ENCODE assay signal across 8 cellular contexts in genomic region chr1:20662110-20662475, GRCh38. TPM values are rescaled to one million over a fixed set of nuclear protein-coding genes. Genes with fewer than 3 reads are reported as not detected.
DNase-seq lines count a peak whose midpoint lies in the region; ATAC-seq and TF ChIP-seq lines count a peak whose summit lies in the region.

No MANE protein-coding gene starts in this region.

- peaks cover 18% of the 10 kb centered on the region for H3K36me3 Mint-ChIP-seq in activated T-cell treated with anti-CD3 and anti-CD28 coated beads, Interleukin-2, amount 50 U/mL, for 4 hours (ENCODE audit: insufficient read depth)

- H3K27me3 ChIP-seq in adrenal gland (no peaks in the 10 kb centered on the region), right lobe of liver (no peaks in the 10 kb centered on the region), transverse colon (no peaks in the 10 kb centered on the region)

- intact Hi-C loops in adrenal gland (cut with DNase I) = no loop called here
- intact Hi-C loops in right lobe of liver (cut with DNase I) = no loop called here
- intact Hi-C loops in transverse colon (cut with DNase I; ENCODE audit: low total_unique reads) = no loop called here

- H3K36me3 ChIP-seq in adrenal gland (replicated peaks in 1 of 2) (peaks cover 0 to 12% of the 10 kb centered on the region in 2 donors), right lobe of liver (peaks cover 0 to 7% (median 2%) of the 10 kb centered on the region in 4 donors), transverse colon (peaks cover 0 to 7% (median 0%) of the 10 kb centered on the region in 4 donors)

- H3K4me3 ChIP-seq in adrenal gland (peak overlapping the region in 2 of 4 donors; percentile 88 to 99), right lobe of liver (peak overlapping the region; percentile 80 to 99 (median 97)), transverse colon (peak overlapping the region in 3 of 4 donors; percentile 75 to 99 (median 95))

- in situ Hi-C loops in transverse colon (cut with MboI; ENCODE audit: low pct_ligation_motif_present in 1 of 4, low pct_unique_long_range_greater_than_20kb in 1 of 4, low sequenced_read_pairs in 3 of 4) = no loop called here

- TF ChIP-seq POLR2A in adrenal gland (IDR thresholded peaks at IDR 0.05) (no peak), right lobe of liver (IDR thresholded peaks at IDR 0.05) (no peak), transverse colon (IDR thresholded peaks at IDR 0.05) (no peak)

- H3K9me3 ChIP-seq in adrenal gland (replicated peaks in 1 of 3) = no peaks in the 10 kb centered on the region
- H3K9me3 ChIP-seq in right lobe of liver = no peaks in the 10 kb centered on the region
- no peaks in the 10 kb centered on the region for H3K9me3 ChIP-seq in transverse colon

- no peak for TF ChIP-seq CTCF in adrenal gland (IDR thresholded peaks at IDR 0.05)
- TF ChIP-seq CTCF in right lobe of liver (IDR thresholded peaks at IDR 0.05) = no peak
- TF ChIP-seq CTCF in transverse colon (IDR thresholded peaks at IDR 0.05) = no peak

- 53 to 87% (median 56%) methylated on average over 4 to 7 of the region's 7 CpGs for WGBS in adrenal gland, 4 donors
- WGBS in right lobe of liver (ENCODE audit: insufficient coverage, low coverage, low lambda C conversion rate, missing lambda C conversion rate) = 0% methylated on average over 1 of the region's 7 CpGs
- WGBS in transverse colon (ENCODE audit: low coverage in 1 of 2), 2 donors = 0 to 70% methylated on average over 2 to 7 of the region's 7 CpGs

- H3K4me1 Mint-ChIP-seq in activated T-cell treated with anti-CD3 and anti-CD28 coated beads, Interleukin-2, amount 50 U/mL, for 4 hours (ENCODE audit: low read depth) = peaks cover 48% of the 10 kb centered on the region

- H3K27ac ChIP-seq in adrenal gland = peak overlapping the region in 4 of 5 donors; percentile 63 to 87 (median 78)
- peak overlapping the region; percentile 45 to 50 (median 49) for H3K27ac ChIP-seq in right lobe of liver
- peak overlapping the region; percentile 82 to 91 (median 84) for H3K27ac ChIP-seq in transverse colon

- no peak for DNase-seq in activated T-cell treated with anti-CD3 and anti-CD28 coated beads, Interleukin-2, amount 50 U/mL, for 4 hours
- no peak for DNase-seq in activated T-cell treated with anti-CD3 and anti-CD28 coated beads, Interleukin-2, amount 50 U/mL, for 1 hour
- DNase-seq in adrenal gland (no peak), right lobe of liver (no peak), transverse colon (no peak), NCI-H2081 (lab: John Stamatoyannopoulos, UW) (no peak), HuH-7.5 (ENCODE audit: low spot score) (no peak)
- DNase-seq in stimulated activated CD4-positive, alpha-beta T cell treated with anti-CD3 and anti-CD28 coated beads, Interleukin-4, amount 100 ng/mL, for 1 hour = no peak

- H3K4me1 ChIP-seq in adrenal gland (replicated peaks in 1 of 2) (peaks cover 4 to 35% of the 10 kb centered on the region in 2 donors), right lobe of liver (peaks cover 0 to 20% (median 9%) of the 10 kb centered on the region in 4 donors), transverse colon (peaks cover 11 to 22% (median 19%) of the 10 kb centered on the region in 4 donors)

- no peaks in the 10 kb centered on the region for H3K27me3 Mint-ChIP-seq in activated T-cell treated with anti-CD3 and anti-CD28 coated beads, Interleukin-2, amount 50 U/mL, for 4 hours (ENCODE audit: low read depth)

- H3K4me3 Mint-ChIP-seq in activated T-cell treated with anti-CD3 and anti-CD28 coated beads, Interleukin-2, amount 50 U/mL, for 4 hours = peak overlapping the region; percentile 100

- H3K9me3 Mint-ChIP-seq in activated T-cell treated with anti-CD3 and anti-CD28 coated beads, Interleukin-2, amount 50 U/mL, for 4 hours = no peaks in the 10 kb centered on the region

- ATAC-seq in activated T-cell treated with anti-CD3 and anti-CD28 coated beads, Interleukin-2, amount 50 U/mL, for 4 hours = no peak
- no peak for ATAC-seq in right lobe of liver

- no peak for TF ChIP-seq EP300 in transverse colon (IDR thresholded peaks at IDR 0.05; ENCODE audit: low read depth)

RNA-seq across cellular contexts. Expression of gene DDOST, which starts 0.9 kb away (rescaled TPM):
- total RNA-seq in activated T-cell treated with anti-CD3 and anti-CD28 coated beads, Interleukin-2, amount 50 U/mL, for 4 hours = 100 to 1,000 TPM; 242 to 285 (median 270) TPM
- total RNA-seq in adrenal gland = 100 to 1,000 TPM; 134 to 349 (median 202) TPM
- polyA plus RNA-seq in adrenal gland = 100 to 1,000 TPM; 123 to 221 (median 193) TPM
- 100 to 1,000 TPM in 3 of 6 experiments, 10 to 100 TPM in 3; 53.0 to 132 (median 100) TPM for total RNA-seq in right lobe of liver
- 100 to 1,000 TPM in 3 of 4 donors, 10 to 100 TPM in 1; 70.3 to 157 (median 105) TPM for total RNA-seq in transverse colon

RNA-seq across cellular contexts. Expression of gene PINK1, which starts 28.8 kb away (rescaled TPM):
- total RNA-seq in activated T-cell treated with anti-CD3 and anti-CD28 coated beads, Interleukin-2, amount 50 U/mL, for 4 hours = 1 to 10 TPM; 1.6 to 2.7 (median 2.2) TPM
- total RNA-seq in adrenal gland (100 to 1,000 TPM; 211 to 586 (median 306) TPM), right lobe of liver (10 to 100 TPM; 67.3 to 94.1 (median 83.0) TPM), transverse colon (100 to 1,000 TPM; 122 to 235 (median 192) TPM)
- 100 to 1,000 TPM; 109 to 146 (median 118) TPM for polyA plus RNA-seq in adrenal gland

RNA-seq across cellular contexts. Expression of gene KIF17, which starts 55.7 kb away (rescaled TPM):
- total RNA-seq in activated T-cell treated with anti-CD3 and anti-CD28 coated beads, Interleukin-2, amount 50 U/mL, for 4 hours = not detected
- 10 to 100 TPM; 23.6 to 66.9 (median 45.1) TPM for total RNA-seq in adrenal gland
- polyA plus RNA-seq in adrenal gland = 10 to 100 TPM; 10.7 to 22.9 (median 16.6) TPM
- total RNA-seq in right lobe of liver = 1 to 10 TPM; 1.0 to 3.2 (median 1.3) TPM
- total RNA-seq in transverse colon = 10 to 100 TPM in 1 of 4 donors, under 1 TPM in 2, not detected in 1; 0.27 to 21.1 (median 0.79) TPM

Comparison
In these comparisons a context has a peak if more than half of its experiments do, and no peak if none do; other contexts are left out.
1. RNA of gene PINK1, which starts 28.8 kb away (total RNA-seq): 211 to 586 TPM in adrenal gland, 122 to 235 TPM in transverse colon and 67.3 to 94.1 TPM in right lobe of liver; 1.6 to 2.7 TPM in activated T-cell treated with anti-CD3 and anti-CD28 coated beads, Interleukin-2, amount 50 U/mL, for 4 hours; every median in the first group is over 10 times any median in the second.
2. Peak in every context shown above with its lines, with median percentiles within 50 percentile points of each other: H3K27ac ChIP-seq.